In genomic region chr3:134423153-134423552, GRCh38 we compare ENCODE assay signal across 9 cellular contexts. TPM values are rescaled to one million over a fixed set of nuclear protein-coding genes. Genes with fewer than 3 reads are reported as not detected.
DNase-seq lines count a peak whose midpoint lies in the region; ATAC-seq and TF ChIP-seq lines count a peak whose summit lies in the region.
"Had no signal": no experiment of that assay in that cellular context is flagged by ENCODE, and none has a peak within 500 bp of the region (broad histone marks: within the 10 kb centered on the region; RNA-seq: fewer than 3 reads in every experiment).

No MANE protein-coding gene starts in this region.

- H3K9me2 ChIP-seq in SK-N-SH = no peaks in the 10 kb centered on the region

- POLR2A ChIA-PET in SK-N-SH (lab: Yijun Ruan, JAX) = no interaction called here

- H3K79me2 ChIP-seq in SK-N-SH (ENCODE audit: insufficient read depth) = no peaks in the 10 kb centered on the region

- intact Hi-C loops in psoas muscle (cut with DNase I) = no loop called here

- H3K9ac ChIP-seq in SK-N-SH = no peak overlapping the region

- no peaks in the 10 kb centered on the region for H4K20me1 ChIP-seq in SK-N-SH (ENCODE audit: insufficient read depth)

- H3K4me2 ChIP-seq in SK-N-SH = no peak overlapping the region

- CTCF ChIA-PET in SK-N-SH (lab: Yijun Ruan, JAX) = interaction anchor here (1.4 kb wide), 2 partner anchors 14 to 45 kb away, joined by 3 read pairs; no protein-coding TSS in a partner anchor

- H2AFZ ChIP-seq in SK-N-SH (ENCODE audit: low read depth) = no peak overlapping the region

- no peaks in the 10 kb centered on the region for H3K9me3 ChIP-seq in SK-N-SH
- no peaks in the 10 kb centered on the region for H3K9me3 ChIP-seq in psoas muscle

- H3F3A ChIP-seq in SK-N-SH (replicated peaks; ENCODE audit: insufficient read depth) = peaks cover 4% of the 10 kb centered on the region

- no peak for TF ChIP-seq CTCF in SK-N-SH (IDR thresholded peaks at IDR 0.05)
- no peak for TF ChIP-seq CTCF in psoas muscle (IDR thresholded peaks at IDR 0.05)

- TF ChIP-seq RAD21 in SK-N-SH (IDR thresholded peaks at IDR 0.05; ENCODE audit: low read length) = no peak

- H3K4me3 ChIP-seq in SK-N-SH (ENCODE audit: low read depth in 2 of 2, low read length in 1 of 2) (no peak overlapping the region), psoas muscle (no peak overlapping the region)

- H3K4me1 ChIP-seq in SK-N-SH (ENCODE audit: control insufficient read depth in 1 of 2, insufficient read depth in 2 of 2, low read depth in 1 of 2, low read length in 1 of 2) = peaks cover 9 to 15% of the 10 kb centered on the region in 2 experiments; a peak in 2 of 4 replicates
- no peaks in the 10 kb centered on the region for H3K4me1 ChIP-seq in psoas muscle

- H3K36me3 ChIP-seq in SK-N-SH (replicated peaks in 1 of 2; ENCODE audit: control insufficient read depth in 1 of 2, insufficient read depth in 2 of 2, low read length in 1 of 2) (no peaks in the 10 kb centered on the region), psoas muscle (ENCODE audit: insufficient read depth in 1 of 2, low read depth in 1 of 2) (no peaks in the 10 kb centered on the region)

- TF ChIP-seq EP300 in SK-N-SH (IDR thresholded peaks at IDR 0.05; ENCODE audit: borderline replicate concordance in 1 of 2, low read depth in 1 of 2, low read length in 1 of 2) = no peak

- DNase-seq in DMS79 treated with DMSO at 0.1 percent for 48 hours (lab: John Stamatoyannopoulos, UW) (peak; percentile 36), NCI-H128 (lab: John Stamatoyannopoulos, UW; ENCODE audit: unreplicated experiment) (peak; percentile 76), SK-N-SH (peak; percentile 25), iPS-NIHi11 (ENCODE audit: low spot score) (peak; percentile 75), psoas muscle (no peak)
- no peak for DNase-seq in stimulated activated naive CD8-positive, alpha-beta T cell treated with anti-CD3 and anti-CD28 coated beads, Interleukin-15, Interleukin-2, amounts not matched to agents 100 U/mL and 50 U/mL, for 24 hours
- no peak for DNase-seq in stimulated activated CD4-positive, alpha-beta T cell treated with anti-CD3 and anti-CD28 coated beads, Interleukin-2, amount 100 ng/mL, for 24 hours
- DNase-seq: activated T-cell treated with anti-CD3 and anti-CD28 coated beads, Interleukin-2, amount 50 U/mL, for 72 hours had no signal

- no peaks in the 10 kb centered on the region for H3K27me3 ChIP-seq in SK-N-SH (ENCODE audit: insufficient read depth)
- no peaks in the 10 kb centered on the region for H3K27me3 ChIP-seq in psoas muscle (ENCODE audit: insufficient read depth in 3 of 3, low read length in 2 of 3)

- no peak overlapping the region for H3K27ac ChIP-seq in SK-N-SH (ENCODE audit: low read depth in 2 of 2, low read length in 1 of 2)
- no peak overlapping the region for H3K27ac ChIP-seq in psoas muscle

- WGBS in SK-N-SH (ENCODE audit: low lambda C conversion rate) = 39% methylated on average over 2 of the region's 2 CpGs
- 48 to 59% (median 53%) methylated on average over 2 of the region's 2 CpGs for WGBS in psoas muscle, 3 donors

- ATAC-seq in GM19455 (IDR thresholded peaks at IDR 0.05; ENCODE audit: unreplicated experiment) (no peak), psoas muscle (no peak)
- no peak for ATAC-seq in stimulated activated naive CD8-positive, alpha-beta T cell treated with anti-CD3 and anti-CD28 coated beads, Interleukin-15, Interleukin-2, amounts not matched to agents 100 U/mL and 50 U/mL, for 24 hours
- ATAC-seq: activated T-cell treated with anti-CD3 and anti-CD28 coated beads, Interleukin-2, amount 50 U/mL, for 72 hours had no signal

TF ChIP-seq in SK-N-SH, 30 proteins besides CTCF, POLR2A, EP300 and RAD21:
- peak; percentile 64 for TF ChIP-seq TCF12 (IDR thresholded peaks at IDR 0.05)
- TF ChIP-seq CHD2 (IDR thresholded peaks at IDR 0.05; ENCODE audit: low read length, partially characterized antibody) = no peak
- no peak for TF ChIP-seq POLR2AphosphoS5 (IDR thresholded peaks at IDR 0.05; ENCODE audit: low read depth, low read length)
- 0 out of 2 replicates have a peak, but pooled peaks have one; percentile 31 for TF ChIP-seq PBX3 (IDR thresholded peaks at IDR 0.05)
- TF ChIP-seq NFIC (IDR thresholded peaks at IDR 0.05; ENCODE audit: borderline replicate concordance) = peak; percentile 71
- TF ChIP-seq ZBTB33 (IDR thresholded peaks at IDR 0.05; ENCODE audit: borderline replicate concordance, low read depth) = no peak
- TF ChIP-seq EZH2phosphoT487 (IDR thresholded peaks at IDR 0.05; ENCODE audit: borderline replicate concordance, low read depth) = no peak

RNA-seq across cellular contexts. Expression of gene AMOTL2, which starts 48.9 kb away (rescaled TPM):
- 163 and 185 TPM in 2 replicates for polyA plus RNA-seq in SK-N-SH (2012; rRNA removed)
- polyA plus RNA-seq in SK-N-SH (2012; cell fraction: cytosol; rRNA removed) = 91.0 and 115 TPM in 2 replicates
- 312 and 373 TPM in 2 replicates for polyA plus RNA-seq in SK-N-SH (2012; cell fraction: nucleus; rRNA removed)
- total RNA-seq in psoas muscle = 10 to 100 TPM; 16.5 to 36.6 (median 29.6) TPM
- polyA plus RNA-seq in psoas muscle = 1 to 10 TPM; 4.0 to 6.1 (median 5.1) TPM

Comparison
In these comparisons a context has a peak if more than half of its experiments do, and no peak if none do; other contexts are left out.
1. DNase-seq: peak in DMS79 treated with DMSO at 0.1 percent for 48 hours (single experiment), NCI-H128 (single experiment), SK-N-SH (single experiment) and iPS-NIHi11 (single experiment); none in stimulated activated naive CD8-positive, alpha-beta T cell treated with anti-CD3 and anti-CD28 coated beads, Interleukin-15, Interleukin-2, amounts not matched to agents 100 U/mL and 50 U/mL, for 24 hours (single experiment), stimulated activated CD4-positive, alpha-beta T cell treated with anti-CD3 and anti-CD28 coated beads, Interleukin-2, amount 100 ng/mL, for 24 hours (0 of 2) and psoas muscle (0 of 2).
2. RNA of gene AMOTL2, which starts 48.9 kb away (polyA plus RNA-seq): 91.0 to 373 TPM in SK-N-SH; 4.0 to 6.1 TPM in psoas muscle; every median in the first group is over 10 times any median in the second.